In genomic region chr9:123929177-123929869, GRCh38 we compare ENCODE assay signal across 8 cellular contexts. TPM values are rescaled to one million over a fixed set of nuclear protein-coding genes. Genes with fewer than 3 reads are reported as not detected.
DNase-seq lines count a peak whose midpoint lies in the region; ATAC-seq and FAIRE-seq lines count a peak whose summit lies in the region.

No MANE protein-coding gene starts in this region.

- ATAC-seq in GM21360 (IDR thresholded peaks at IDR 0.05; ENCODE audit: unreplicated experiment), result peak; percentile 23

- peaks cover 5% of the 10 kb centered on the region for H3K36me3 Mint-ChIP-seq in IgD-negative memory B cell

- peaks cover 21 to 31% (median 28%) of the 10 kb centered on the region in 3 donors for H3K4me1 Mint-ChIP-seq in IgD-negative memory B cell

- H3K27me3 Mint-ChIP-seq in IgD-negative memory B cell, result no peaks in the 10 kb centered on the region

- intact Hi-C loops in posterior vena cava (cut with DNase I), result no loop called here

- H3K9me3 Mint-ChIP-seq in IgD-negative memory B cell, result peaks cover 0 to 2% (median 0%) of the 10 kb centered on the region in 3 donors

- FAIRE-seq in frontal cortex (lab: Jason Lieb, UNC), result no peak

- H3K4me3 Mint-ChIP-seq in IgD-negative memory B cell, result peak overlapping the region; percentile 80 to 94 (median 86)

- peak overlapping the region; percentile 54 to 93 (median 81) for H3K27ac Mint-ChIP-seq in IgD-negative memory B cell

- DNase-seq in DMS53 treated with DMSO at 0.1 percent for 48 hours (lab: John Stamatoyannopoulos, UW; ENCODE audit: unreplicated experiment), result peak; percentile 9
- peak; percentile 36 for DNase-seq in activated T-cell treated with anti-CD3 and anti-CD28 coated beads for 4 hours
- peak; percentile 38 to 43 for DNase-seq in frontal cortex (ENCODE audit: low spot score in 2 of 2)
- DNase-seq in posterior vena cava (ENCODE audit: low spot score), result peak; percentile 81
- no peak for DNase-seq in T1000 (lab: John Stamatoyannopoulos, UW)
- DNase-seq in mesenteric fat pad (ENCODE audit: low spot score), result no peak

RNA-seq across cellular contexts. Expression of gene DENND1A, which starts 0.6 kb away (rescaled TPM):
- polyA plus RNA-seq in IgD-negative memory B cell, result 6.4 TPM
- 17.9 TPM for total RNA-seq in frontal cortex
- total RNA-seq in posterior vena cava, result 10 to 100 TPM; 22.8 to 24.4 TPM
- 24.4 TPM for total RNA-seq in mesenteric fat pad

Comparison
In these comparisons a context has a peak if more than half of its experiments do, and no peak if none do; other contexts are left out.
1. DNase-seq: peak in DMS53 treated with DMSO at 0.1 percent for 48 hours (single experiment), activated T-cell treated with anti-CD3 and anti-CD28 coated beads for 4 hours (single experiment), frontal cortex (2 of 2) and posterior vena cava (single experiment); none in T1000 (single experiment) and mesenteric fat pad (single experiment).